23 cellular contexts compared by ENCODE assay signal in genomic region chr4:41747230-41748055, GRCh38. TPM values are rescaled to one million over a fixed set of nuclear protein-coding genes. Genes with fewer than 3 reads are reported as not detected.
DNase-seq lines count a peak whose midpoint lies in the region; ATAC-seq and TF ChIP-seq lines count a peak whose summit lies in the region.
"Had no signal": no experiment of that assay in that cellular context is flagged by ENCODE, and none has a peak within 500 bp of the region (broad histone marks: within the 10 kb centered on the region; RNA-seq: fewer than 3 reads in every experiment).

No MANE protein-coding gene starts in this region.

- H3K4me3 ChIP-seq in endodermal cell (ENCODE audit: low read length), result peak overlapping the region; percentile 64
- H3K4me3 ChIP-seq in neural cell (ENCODE audit: low read length), result no peak overlapping the region

- no peaks in the 10 kb centered on the region for H3K4me1 ChIP-seq in endodermal cell (ENCODE audit: control insufficient read depth, insufficient read depth, low read length)
- H3K4me1 ChIP-seq: Caco-2 had no signal

- H3F3A ChIP-seq in neural cell (ENCODE audit: insufficient read depth, low read length, poor library complexity, severe bottlenecking), result no peaks in the 10 kb centered on the region

- TF ChIP-seq CTCF in GM13976 (IDR thresholded peaks at IDR 0.05; ENCODE audit: borderline replicate concordance, control extremely low read depth, extremely low read depth, insufficient read depth, missing control alignments), result no peak
- TF ChIP-seq CTCF in endodermal cell (conservative IDR thresholded peaks at IDR 0.05), result no peak
- TF ChIP-seq CTCF in neural cell (IDR thresholded peaks at IDR 0.05; ENCODE audit: poor library complexity, severe bottlenecking), result no peak

- H3K9me3 Mint-ChIP-seq in endodermal cell, result peaks cover 16% of the 10 kb centered on the region

- H3K9me3 ChIP-seq in endodermal cell (ENCODE audit: control insufficient read depth, low read length) (peaks cover 16% of the 10 kb centered on the region), neural cell (ENCODE audit: low read length) (peaks cover 8% of the 10 kb centered on the region)
- H3K9me3 ChIP-seq: Caco-2, gastrocnemius medialis had no signal

- DNase-seq in DMS53 (lab: John Stamatoyannopoulos, UW) (peak; percentile 33), DMS53 treated with DMSO at 0.1 percent for 48 hours (lab: John Stamatoyannopoulos, UW; ENCODE audit: unreplicated experiment) (no peak), GM13976 (ENCODE audit: low spot score) (peak; percentile 26), endodermal cell (peak; percentile 77), mesenteric fat pad (ENCODE audit: low spot score) (no peak), cerebellar cortex (ENCODE audit: low spot score) (no peak)
- DNase-seq: activated B cell treated with CpG ODN at 0.5 μM for 24 hours; activated naive CD4-positive, alpha-beta T cell treated with Interleukin-2 at 50 U/mL for 16 hours; Caco-2; gastrocnemius medialis; NCI-H1048; NCI-H2081; small intestine; stimulated activated CD4-positive, alpha-beta T cell treated with anti-CD3 and anti-CD28 coated beads, Interleukin-4, amount 100 ng/mL, for 4 hours; substantia nigra; T-helper 17 cell had no signal

- H3K79me2 ChIP-seq in neural cell (replicated peaks; ENCODE audit: insufficient read depth, low read length), result no peaks in the 10 kb centered on the region

- WGBS in endodermal cell (ENCODE audit: insufficient coverage in 1 of 2, insufficient read length in 1 of 2), 2 experiments, result 1% methylated on average over 31 to 49 of the region's 49 CpGs

- in situ Hi-C loops in GM13976 (cut with MboI; ENCODE audit: low sequenced_read_pairs, unreplicated experiment), result loop anchor here (10.0 kb wide), 1 partner anchor 137 kb away; no protein-coding TSS in a partner anchor

- H3K27me3 ChIP-seq in endodermal cell (ENCODE audit: control insufficient read depth, insufficient read depth, low read length, poor library complexity, severe bottlenecking), result peaks cover 99% of the 10 kb centered on the region
- peaks cover 99% of the 10 kb centered on the region for H3K27me3 ChIP-seq in neural cell (ENCODE audit: insufficient read depth, low read depth, low read length)

- H3K27me3 Mint-ChIP-seq in endodermal cell (ENCODE audit: insufficient read depth), result peaks cover 98% of the 10 kb centered on the region

- no peak for TF ChIP-seq EP300 in neural cell (conservative IDR thresholded peaks at IDR 0.05; ENCODE audit: poor library complexity, severe bottlenecking)

- no peak for TF ChIP-seq RAD21 in neural cell (conservative IDR thresholded peaks at IDR 0.05)

- peaks cover 34% of the 10 kb centered on the region for H3K4me1 Mint-ChIP-seq in endodermal cell
- H3K4me1 Mint-ChIP-seq: activated B cell treated with CpG ODN at 0.5 μM for 24 hours had no signal

- H3K27ac Mint-ChIP-seq in endodermal cell, result no peak overlapping the region
- H3K27ac Mint-ChIP-seq: activated B cell treated with CpG ODN at 0.5 μM for 24 hours, T-helper 17 cell had no signal

- no peak overlapping the region for H3K27ac ChIP-seq in endodermal cell (ENCODE audit: low read depth, low read length)
- no peak overlapping the region for H3K27ac ChIP-seq in neural cell (ENCODE audit: low read length)
- H3K27ac ChIP-seq: 22Rv1, gastrocnemius medialis had no signal

- H4K20me1 ChIP-seq in neural cell (ENCODE audit: insufficient read depth), result no peaks in the 10 kb centered on the region

- H3K36me3 Mint-ChIP-seq in endodermal cell (ENCODE audit: low read depth), result no peaks in the 10 kb centered on the region

- ATAC-seq in GM21786 (IDR thresholded peaks at IDR 0.05; ENCODE audit: unreplicated experiment), result no peak
- ATAC-seq: gastrocnemius medialis, Right ventricle myocardium inferior, T-helper 17 cell had no signal

- peak overlapping the region; percentile 33 for H3K4me3 Mint-ChIP-seq in endodermal cell
- H3K4me3 Mint-ChIP-seq: activated B cell treated with CpG ODN at 0.5 μM for 24 hours, T-helper 17 cell had no signal

- H3K9ac ChIP-seq in endodermal cell (ENCODE audit: extremely low read depth, low read length, poor library complexity, severe bottlenecking) (no peak overlapping the region), neural cell (ENCODE audit: low read length) (no peak overlapping the region)

- no peak overlapping the region for H2AFZ ChIP-seq in neural cell (ENCODE audit: low read depth, low read length)

- H3K36me3 ChIP-seq in endodermal cell (ENCODE audit: control insufficient read depth, insufficient read depth, low read length) (no peaks in the 10 kb centered on the region), neural cell (ENCODE audit: insufficient read depth, low read length) (no peaks in the 10 kb centered on the region)
- H3K36me3 ChIP-seq: gastrocnemius medialis had no signal

- H3K4me2 ChIP-seq in neural cell (ENCODE audit: low read length), result no peak overlapping the region

- H3K9me2 ChIP-seq in neural cell (ENCODE audit: insufficient read depth, low read length), result no peaks in the 10 kb centered on the region

TF ChIP-seq in neural cell, 6 proteins besides CTCF, POLR2A, EP300 and RAD21:
- TF ChIP-seq TAF1 (IDR thresholded peaks at IDR 0.05; ENCODE audit: low read depth) (no peak), REST (IDR thresholded peaks at IDR 0.05; ENCODE audit: borderline replicate concordance) (no peak), EZH2 (IDR thresholded peaks at IDR 0.05; ENCODE audit: borderline replicate concordance, insufficient read depth, low read length, poor library complexity, severe bottlenecking) (peak; percentile 91), POLR2AphosphoS5 (IDR thresholded peaks at IDR 0.05) (peak; percentile 35)
TF ChIP-seq in neural cell: peak in this region for 2.

RNA-seq across cellular contexts. Expression of gene PHOX2B, which starts 1.1 kb away (rescaled TPM):
- total RNA-seq in endodermal cell, result not detected
- 6.8 TPM for polyA plus RNA-seq in endodermal cell (2013, experiment 1 of 2)
- 8.2 TPM for polyA plus RNA-seq in endodermal cell (2013, experiment 2 of 2)
- not detected in 2 replicates for polyA plus RNA-seq in neural cell
- not detected in 2 replicates for polyA minus RNA-seq in neural cell
- total RNA-seq in mesenteric fat pad, result not detected
- total RNA-seq: activated B cell treated with CpG ODN at 0.5 μM for 24 hours, Caco-2, G401, gastrocnemius medialis, lung microvascular endothelial cell, progenitor cell of endocrine pancreas, Right ventricle myocardium inferior, T-helper 17 cell had no signal

Comparison
In these comparisons a context has a peak if more than half of its experiments do, and no peak if none do; other contexts are left out.
1. DNase-seq: peak in DMS53 (single experiment), GM13976 (single experiment) and endodermal cell (single experiment); none in DMS53 treated with DMSO at 0.1 percent for 48 hours (single experiment), mesenteric fat pad (single experiment) and cerebellar cortex (single experiment).